Comparison of ENCODE assay signal across 28 cellular contexts in genomic region chr6:8335896-8336295, GRCh38.
"Had no signal": no experiment of that assay in that cellular context is flagged by ENCODE, and none has a peak within 500 bp of the region (broad histone marks: within the 10 kb centered on the region; RNA-seq: fewer than 3 reads in every experiment).

No MANE protein-coding gene starts in this region.

- H3K9me3 ChIP-seq: gastroesophageal sphincter, heart right ventricle, mucosa of descending colon, neutrophil, pancreas, right lobe of liver, thoracic aorta, tibial nerve, upper lobe of right lung, uterus had no signal

- H3K4me3 Mint-ChIP-seq: immature natural killer cell; mesothelial cell of epicardium; naive B cell; natural killer cell treated with Interleukin-12 subunit alpha and Interleukin-12 subunit beta and Interleukin-15 and Interleukin-18, amount 100 ng/mL, for 72 hours; neural crest cell; stimulated activated naive B cell treated with anti-CD40 and anti-IgM and Interleukin-4, amounts not matched to agents 10 μg/mL and 1 μg/mL and 100 μg/mL, for 72 hours; stimulated activated naive CD8-positive, alpha-beta T cell treated with anti-CD3 and anti-CD28 coated beads, Interleukin-15, Interleukin-2, amounts not matched to agents 100 ng/mL and 50 ng/mL, for 24 hours had no signal

- H3K4me3 ChIP-seq: dorsolateral prefrontal cortex, gastroesophageal sphincter, heart right ventricle, mucosa of descending colon, pancreas, right lobe of liver, thoracic aorta, tibial nerve, upper lobe of right lung, uterus had no signal

- H3K27me3 ChIP-seq: gastroesophageal sphincter, heart right ventricle, neutrophil, pancreas, right lobe of liver, tibial nerve, upper lobe of right lung, uterus had no signal

- H3K4me1 Mint-ChIP-seq: immature natural killer cell; mesothelial cell of epicardium; naive B cell; stimulated activated naive B cell treated with anti-CD40 and anti-IgM and Interleukin-4, amounts not matched to agents 10 μg/mL and 1 μg/mL and 100 μg/mL, for 72 hours had no signal

- H3K27me3 Mint-ChIP-seq: natural killer cell treated with Interleukin-12 subunit alpha and Interleukin-12 subunit beta and Interleukin-15 and Interleukin-18, amount 100 ng/mL, for 72 hours; stimulated activated naive B cell treated with anti-CD40 and anti-IgM and Interleukin-4, amounts not matched to agents 10 μg/mL and 1 μg/mL and 100 μg/mL, for 72 hours; stimulated activated naive CD8-positive, alpha-beta T cell treated with anti-CD3 and anti-CD28 coated beads, Interleukin-15, Interleukin-2, amounts not matched to agents 100 ng/mL and 50 ng/mL, for 24 hours had no signal

- DNase-seq: dorsolateral prefrontal cortex; effector CD4-positive, alpha-beta T cell; foreskin fibroblast; glutamatergic neuron; heart right ventricle; hypothalamus; immature natural killer cell; mesenchymal stem cell; mucosa of descending colon; naive B cell; pancreas; right lobe of liver; small intestine; stimulated activated CD4-positive, alpha-beta T cell treated with anti-CD3 and anti-CD28 coated beads, Interleukin-15, amount 100 ng/mL, for 24 hours; stimulated activated CD4-positive, alpha-beta T cell treated with anti-CD3 and anti-CD28 coated beads, Interleukin-2, amount 100 ng/mL, for 48 hours; stimulated activated naive B cell treated with anti-CD40 and anti-IgM and Interleukin-4, amounts not matched to agents 10 μg/mL and 1 μg/mL and 100 μg/mL, for 72 hours; upper lobe of right lung; uterus had no signal

- H3K9me3 Mint-ChIP-seq: immature natural killer cell; mesothelial cell of epicardium; natural killer cell treated with Interleukin-12 subunit alpha and Interleukin-12 subunit beta and Interleukin-15 and Interleukin-18, amount 100 ng/mL, for 72 hours; neural crest cell; stimulated activated naive B cell treated with anti-CD40 and anti-IgM and Interleukin-4, amounts not matched to agents 10 μg/mL and 1 μg/mL and 100 μg/mL, for 72 hours; stimulated activated naive CD8-positive, alpha-beta T cell treated with anti-CD3 and anti-CD28 coated beads, Interleukin-15, Interleukin-2, amounts not matched to agents 100 ng/mL and 50 ng/mL, for 24 hours had no signal

- H3K36me3 Mint-ChIP-seq: immature natural killer cell; mesothelial cell of epicardium; naive B cell; natural killer cell treated with Interleukin-12 subunit alpha and Interleukin-12 subunit beta and Interleukin-15 and Interleukin-18, amount 100 ng/mL, for 72 hours; stimulated activated naive B cell treated with anti-CD40 and anti-IgM and Interleukin-4, amounts not matched to agents 10 μg/mL and 1 μg/mL and 100 μg/mL, for 72 hours had no signal

- H3K27ac ChIP-seq: dorsolateral prefrontal cortex, epithelial cell of prostate, gastroesophageal sphincter, heart right ventricle, neutrophil, pancreas, right lobe of liver, thoracic aorta, tibial nerve, upper lobe of right lung, uterus had no signal

- ATAC-seq: gastroesophageal sphincter; heart right ventricle; left lobe of liver; mucosa of descending colon; natural killer cell treated with Interleukin-12 subunit alpha and Interleukin-12 subunit beta and Interleukin-15 and Interleukin-18, amount 100 ng/mL, for 72 hours; right lobe of liver; stimulated activated naive B cell treated with anti-CD40 and anti-IgM and Interleukin-4, amounts not matched to agents 10 μg/mL and 1 μg/mL and 100 μg/mL, for 72 hours; upper lobe of right lung had no signal

- H3K27ac Mint-ChIP-seq: immature natural killer cell; mesothelial cell of epicardium; naive B cell; natural killer cell treated with Interleukin-12 subunit alpha and Interleukin-12 subunit beta and Interleukin-15 and Interleukin-18, amount 100 ng/mL, for 72 hours; stimulated activated naive B cell treated with anti-CD40 and anti-IgM and Interleukin-4, amounts not matched to agents 10 μg/mL and 1 μg/mL and 100 μg/mL, for 72 hours; stimulated activated naive CD8-positive, alpha-beta T cell treated with anti-CD3 and anti-CD28 coated beads, Interleukin-15, Interleukin-2, amounts not matched to agents 100 ng/mL and 50 ng/mL, for 24 hours had no signal

- H3K4me1 ChIP-seq: gastroesophageal sphincter, heart right ventricle, right lobe of liver, tibial nerve, upper lobe of right lung, uterus had no signal

- H3K36me3 ChIP-seq: gastroesophageal sphincter, heart right ventricle, neutrophil, pancreas, right lobe of liver, thoracic aorta, tibial nerve, upper lobe of right lung, uterus had no signal
